In genomic region chr2:173922760-173923159, GRCh38 we compare ENCODE assay signal across 20 cellular contexts. TPM values are rescaled to one million over a fixed set of nuclear protein-coding genes. Genes with fewer than 3 reads are reported as not detected.
DNase-seq lines count a peak whose midpoint lies in the region; ATAC-seq and TF ChIP-seq lines count a peak whose summit lies in the region.
"Had no signal": no experiment of that assay in that cellular context is flagged by ENCODE, and none has a peak within 500 bp of the region (broad histone marks: within the 10 kb centered on the region; RNA-seq: fewer than 3 reads in every experiment).

No MANE protein-coding gene starts in this region.

- H3K9me2 ChIP-seq in SK-N-SH (no peaks in the 10 kb centered on the region), MM.1S (replicated peaks; ENCODE audit: insufficient read depth, low read length) (no peaks in the 10 kb centered on the region)

- no peak overlapping the region for H2AFZ ChIP-seq in SK-N-SH (ENCODE audit: low read depth)
- H2AFZ ChIP-seq in MM.1S (ENCODE audit: low read length), result no peak overlapping the region

- H3K36me3 Mint-ChIP-seq in natural killer cell, result no peaks in the 10 kb centered on the region
- H3K36me3 Mint-ChIP-seq in natural killer cell treated with Interleukin-12 subunit alpha and Interleukin-12 subunit beta and Interleukin-15 and Interleukin-18, amount 100 ng/mL, for 72 hours, result peaks cover 9% of the 10 kb centered on the region

- peaks cover 100% of the 10 kb centered on the region for H3K79me2 ChIP-seq in SK-N-SH (ENCODE audit: insufficient read depth)
- peaks cover 99% of the 10 kb centered on the region for H3K79me2 ChIP-seq in MM.1S (ENCODE audit: low read length)

- DNase-seq in natural killer cell (no peak), SK-N-SH (no peak), fibroblast of the aortic adventitia (ENCODE audit: low read depth) (peak; percentile 30), A172 (ENCODE audit: low spot score) (no peak), MM.1S (no peak), COLO829 (ENCODE audit: low spot score) (no peak)
- DNase-seq in natural killer cell treated with Interleukin-12 subunit alpha and Interleukin-12 subunit beta and Interleukin-15 and Interleukin-18, amount 100 ng/mL, for 72 hours (ENCODE audit: low spot score), result no peak
- DNase-seq: activated CD4-positive, CD25-positive, alpha-beta regulatory T cell; activated CD8-positive, alpha-beta memory T cell treated with anti-CD3 and anti-CD28 coated beads, Interleukin-2, amount 10 ng/mL, durations not matched to agents 7 days and 5 days; activated effector memory CD4-positive, alpha-beta T cell treated with Interleukin-2 at 50 U/mL for 16 hours; anterior cingulate cortex; mucosa of descending colon; NCI-H1417; NCI-H2171 treated with DMSO at 0.1 percent for 48 hours; NCI-H748 treated with DMSO at 0.1 percent for 48 hours; right cardiac atrium; stomach; upper lobe of left lung had no signal

- no peaks in the 10 kb centered on the region for H3K9me3 Mint-ChIP-seq in natural killer cell
- H3K9me3 Mint-ChIP-seq in natural killer cell treated with Interleukin-12 subunit alpha and Interleukin-12 subunit beta and Interleukin-15 and Interleukin-18, amount 100 ng/mL, for 72 hours, result no peaks in the 10 kb centered on the region

- peak overlapping the region; percentile 67 to 78 for H3K27ac Mint-ChIP-seq in natural killer cell
- no peak overlapping the region for H3K27ac Mint-ChIP-seq in natural killer cell treated with Interleukin-12 subunit alpha and Interleukin-12 subunit beta and Interleukin-15 and Interleukin-18, amount 100 ng/mL, for 72 hours
- H3K27ac Mint-ChIP-seq: activated CD8-positive, alpha-beta memory T cell treated with anti-CD3 and anti-CD28 coated beads, Interleukin-2, amount 10 ng/mL, durations not matched to agents 7 days and 5 days had no signal

- POLR2A ChIA-PET in SK-N-SH (lab: Yijun Ruan, JAX), result no interaction called here

- TF ChIP-seq EP300 in SK-N-SH (IDR thresholded peaks at IDR 0.05; ENCODE audit: borderline replicate concordance in 1 of 2, low read depth in 1 of 2, low read length in 1 of 2), result no peak

- H3K27me3 ChIP-seq in SK-N-SH (ENCODE audit: insufficient read depth) (no peaks in the 10 kb centered on the region), MM.1S (replicated peaks; ENCODE audit: insufficient read depth, low read length) (no peaks in the 10 kb centered on the region)
- H3K27me3 ChIP-seq: SJSA1, stomach, upper lobe of left lung had no signal

- H3K4me1 ChIP-seq in SK-N-SH (ENCODE audit: control insufficient read depth in 1 of 2, insufficient read depth in 2 of 2, low read depth in 1 of 2, low read length in 1 of 2) (no peaks in the 10 kb centered on the region; a peak in 2 of 4 replicates), MM.1S (ENCODE audit: low read length) (no peaks in the 10 kb centered on the region)

- H3K27ac ChIP-seq in SK-N-SH (ENCODE audit: low read depth in 2 of 2, low read length in 1 of 2), result no peak overlapping the region
- no peak overlapping the region for H3K27ac ChIP-seq in MM.1S (ENCODE audit: low read length)
- H3K27ac ChIP-seq: SJSA1, stomach, upper lobe of left lung had no signal

- H3K4me3 ChIP-seq in SK-N-SH (ENCODE audit: low read depth in 2 of 2, low read length in 1 of 2) (no peak overlapping the region), fibroblast of the aortic adventitia (ENCODE audit: low read depth, low read length) (no peak overlapping the region), MM.1S (ENCODE audit: low read length) (no peak overlapping the region)
- H3K4me3 ChIP-seq: mucosa of descending colon, SJSA1, stomach, upper lobe of left lung had no signal

- H3F3A ChIP-seq in SK-N-SH (replicated peaks; ENCODE audit: insufficient read depth) (peaks cover 5% of the 10 kb centered on the region), MM.1S (ENCODE audit: insufficient read depth, low read length) (no peaks in the 10 kb centered on the region)

- H3K4me1 Mint-ChIP-seq in natural killer cell, result peaks cover 69 to 75% of the 10 kb centered on the region in 2 donors
- peaks cover 44 to 55% of the 10 kb centered on the region in 2 donors for H3K4me1 Mint-ChIP-seq in natural killer cell treated with Interleukin-12 subunit alpha and Interleukin-12 subunit beta and Interleukin-15 and Interleukin-18, amount 100 ng/mL, for 72 hours (ENCODE audit: low read depth in 2 of 2)

- H3K36me3 ChIP-seq in SK-N-SH (replicated peaks in 1 of 2; ENCODE audit: control insufficient read depth in 1 of 2, insufficient read depth in 2 of 2, low read length in 1 of 2) (peaks cover 14 to 26% of the 10 kb centered on the region in 2 experiments), MM.1S (replicated peaks; ENCODE audit: insufficient read depth, low read length) (peaks cover 14% of the 10 kb centered on the region)

- CTCF ChIA-PET in SK-N-SH (lab: Yijun Ruan, JAX), result no interaction called here

- no peaks in the 10 kb centered on the region for H3K27me3 Mint-ChIP-seq in natural killer cell (ENCODE audit: low read depth in 2 of 2)
- H3K27me3 Mint-ChIP-seq in natural killer cell treated with Interleukin-12 subunit alpha and Interleukin-12 subunit beta and Interleukin-15 and Interleukin-18, amount 100 ng/mL, for 72 hours, result no peaks in the 10 kb centered on the region
- H3K27me3 Mint-ChIP-seq: activated CD8-positive, alpha-beta memory T cell treated with anti-CD3 and anti-CD28 coated beads, Interleukin-2, amount 10 ng/mL, durations not matched to agents 7 days and 5 days had no signal

- no peak overlapping the region for H3K4me2 ChIP-seq in SK-N-SH
- no peak overlapping the region for H3K4me2 ChIP-seq in MM.1S (ENCODE audit: low read depth, low read length)

- no peak for TF ChIP-seq RAD21 in SK-N-SH (IDR thresholded peaks at IDR 0.05; ENCODE audit: low read length)

- peaks cover 87% of the 10 kb centered on the region for H4K20me1 ChIP-seq in SK-N-SH (ENCODE audit: insufficient read depth)
- H4K20me1 ChIP-seq in MM.1S (ENCODE audit: insufficient read depth, low read length), result peaks cover 65% of the 10 kb centered on the region

- H3K9ac ChIP-seq in SK-N-SH (no peak overlapping the region), MM.1S (ENCODE audit: low read length) (no peak overlapping the region)

- ATAC-seq in natural killer cell (no peak), HG03095 (IDR thresholded peaks at IDR 0.05; ENCODE audit: unreplicated experiment) (no peak)
- ATAC-seq in natural killer cell treated with Interleukin-12 subunit alpha and Interleukin-12 subunit beta and Interleukin-15 and Interleukin-18, amount 100 ng/mL, for 72 hours, result no peak
- ATAC-seq: activated CD8-positive, alpha-beta memory T cell treated with anti-CD3 and anti-CD28 coated beads, Interleukin-2, amount 10 ng/mL, durations not matched to agents 7 days and 5 days; mucosa of descending colon; right cardiac atrium had no signal

- H3K4me3 Mint-ChIP-seq in natural killer cell, result no peak overlapping the region
- H3K4me3 Mint-ChIP-seq in natural killer cell treated with Interleukin-12 subunit alpha and Interleukin-12 subunit beta and Interleukin-15 and Interleukin-18, amount 100 ng/mL, for 72 hours, result no peak overlapping the region
- H3K4me3 Mint-ChIP-seq: activated CD8-positive, alpha-beta memory T cell treated with anti-CD3 and anti-CD28 coated beads, Interleukin-2, amount 10 ng/mL, durations not matched to agents 7 days and 5 days had no signal

- no peaks in the 10 kb centered on the region for H3K9me3 ChIP-seq in SK-N-SH
- no peaks in the 10 kb centered on the region for H3K9me3 ChIP-seq in MM.1S (replicated peaks; ENCODE audit: insufficient read depth, low read length)
- H3K9me3 ChIP-seq: mucosa of descending colon, SJSA1, stomach, upper lobe of left lung had no signal

- TF ChIP-seq CTCF in natural killer cell (IDR thresholded peaks at IDR 0.05), result no peak
- TF ChIP-seq CTCF in SK-N-SH (IDR thresholded peaks at IDR 0.05), result peak; percentile 12; the same call in 1 of the 2 replicates
- no peak for TF ChIP-seq CTCF in fibroblast of the aortic adventitia (IDR thresholded peaks at IDR 0.05; ENCODE audit: insufficient read depth, low read length)
- no peak for TF ChIP-seq CTCF in MM.1S (IDR thresholded peaks at IDR 0.05; ENCODE audit: low read length)

- intact Hi-C loops in natural killer cell (cut with micrococcal nuclease), result loop anchor here (5.0 kb wide), 1 partner anchor 40 kb away; no protein-coding TSS in a partner anchor

TF ChIP-seq in SK-N-SH, 30 proteins besides CTCF, POLR2A, EP300 and RAD21 (continues in another document):
- TF ChIP-seq, protein P1, sequence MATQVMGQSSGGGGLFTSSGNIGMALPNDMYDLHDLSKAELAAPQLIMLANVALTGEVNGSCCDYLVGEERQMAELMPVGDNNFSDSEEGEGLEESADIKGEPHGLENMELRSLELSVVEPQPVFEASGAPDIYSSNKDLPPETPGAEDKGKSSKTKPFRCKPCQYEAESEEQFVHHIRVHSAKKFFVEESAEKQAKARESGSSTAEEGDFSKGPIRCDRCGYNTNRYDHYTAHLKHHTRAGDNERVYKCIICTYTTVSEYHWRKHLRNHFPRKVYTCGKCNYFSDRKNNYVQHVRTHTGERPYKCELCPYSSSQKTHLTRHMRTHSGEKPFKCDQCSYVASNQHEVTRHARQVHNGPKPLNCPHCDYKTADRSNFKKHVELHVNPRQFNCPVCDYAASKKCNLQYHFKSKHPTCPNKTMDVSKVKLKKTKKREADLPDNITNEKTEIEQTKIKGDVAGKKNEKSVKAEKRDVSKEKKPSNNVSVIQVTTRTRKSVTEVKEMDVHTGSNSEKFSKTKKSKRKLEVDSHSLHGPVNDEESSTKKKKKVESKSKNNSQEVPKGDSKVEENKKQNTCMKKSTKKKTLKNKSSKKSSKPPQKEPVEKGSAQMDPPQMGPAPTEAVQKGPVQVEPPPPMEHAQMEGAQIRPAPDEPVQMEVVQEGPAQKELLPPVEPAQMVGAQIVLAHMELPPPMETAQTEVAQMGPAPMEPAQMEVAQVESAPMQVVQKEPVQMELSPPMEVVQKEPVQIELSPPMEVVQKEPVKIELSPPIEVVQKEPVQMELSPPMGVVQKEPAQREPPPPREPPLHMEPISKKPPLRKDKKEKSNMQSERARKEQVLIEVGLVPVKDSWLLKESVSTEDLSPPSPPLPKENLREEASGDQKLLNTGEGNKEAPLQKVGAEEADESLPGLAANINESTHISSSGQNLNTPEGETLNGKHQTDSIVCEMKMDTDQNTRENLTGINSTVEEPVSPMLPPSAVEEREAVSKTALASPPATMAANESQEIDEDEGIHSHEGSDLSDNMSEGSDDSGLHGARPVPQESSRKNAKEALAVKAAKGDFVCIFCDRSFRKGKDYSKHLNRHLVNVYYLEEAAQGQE (IDR thresholded peaks at IDR 0.05; ENCODE audit: low read depth, low read length), result no peak
- TF ChIP-seq TCF12 (IDR thresholded peaks at IDR 0.05) (no peak), TAF1 (IDR thresholded peaks at IDR 0.05; ENCODE audit: borderline replicate concordance, low read depth, low read length) (no peak), TEAD4 (IDR thresholded peaks at IDR 0.05; ENCODE audit: borderline replicate concordance, insufficient read depth) (no peak)

RNA-seq across cellular contexts. Expression of gene SP3, which starts 42.4 kb away (rescaled TPM):
- total RNA-seq in natural killer cell (100 to 1,000 TPM; 179 to 200 (median 188) TPM), fibroblast of the aortic adventitia (ENCODE audit: low replicate concordance) (56.1 and 115 TPM in 2 replicates)
- total RNA-seq in natural killer cell treated with Interleukin-12 subunit alpha and Interleukin-12 subunit beta and Interleukin-15 and Interleukin-18, amount 100 ng/mL, for 72 hours, result 10 to 100 TPM; 89.5 to 99.5 TPM
- 23.1 and 28.9 TPM in 2 replicates for polyA plus RNA-seq in SK-N-SH (2012; rRNA removed)
- 25.0 and 30.2 TPM in 2 replicates for polyA plus RNA-seq in SK-N-SH (2012; cell fraction: cytosol; rRNA removed)
- 12.7 and 27.2 TPM in 2 replicates for polyA plus RNA-seq in SK-N-SH (2012; cell fraction: nucleus; rRNA removed)
- total RNA-seq in A172 (2014; rRNA removed; shearing (Covaris generic)), result 89.7 and 110 TPM in 2 replicates

Comparison
In these comparisons a context has a peak if more than half of its experiments do, and no peak if none do; other contexts are left out.
1. H3K27ac Mint-ChIP-seq: peak in natural killer cell (2 of 2); none in natural killer cell treated with Interleukin-12 subunit alpha and Interleukin-12 subunit beta and Interleukin-15 and Interleukin-18, amount 100 ng/mL, for 72 hours (0 of 2).